Comparison of ENCODE assay signal across 8 cellular contexts in the genomic region with DNA sequence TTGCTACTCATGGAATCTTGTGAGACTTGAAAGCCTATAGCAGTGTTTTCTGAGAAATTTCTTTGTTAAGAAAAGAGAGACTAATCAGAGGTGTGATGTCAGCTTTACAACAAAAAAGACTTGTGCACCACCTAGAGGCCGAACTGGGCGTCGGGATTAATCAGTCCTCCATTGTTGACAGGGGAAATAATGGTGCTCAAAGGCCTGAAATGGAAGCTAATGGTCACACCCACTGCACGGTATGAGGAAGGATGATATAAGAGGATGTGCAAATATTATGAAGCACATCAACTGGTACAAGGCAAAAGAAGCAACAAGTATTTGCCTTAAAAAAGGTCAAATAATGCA.
DNase-seq lines count a peak whose midpoint lies in the region; ATAC-seq, FAIRE-seq and TF ChIP-seq lines count a peak whose summit lies in the region.

No MANE protein-coding gene starts in this region.

- H3K27ac ChIP-seq in K562 (ENCODE audit: extremely low read depth, low read depth, low read length) (no peak overlapping the region), stomach (no peak overlapping the region)

- H3K9ac ChIP-seq in K562 (ENCODE audit: insufficient read depth in 1 of 2, low read depth in 2 of 2, low read length in 2 of 2): no peak overlapping the region

- no peak overlapping the region for H3K27ac Mint-ChIP-seq in activated CD4-positive, alpha-beta memory T cell treated with anti-CD3 and anti-CD28 coated beads for 36 hours
- no peak overlapping the region for H3K27ac Mint-ChIP-seq in activated CD4-positive, alpha-beta memory T cell treated with anti-CD3 and anti-CD28 coated beads, Interleukin-2, amount 10 ng/mL, durations not matched to agents 7 days and 5 days

- CTCF ChIA-PET in activated CD4-positive, alpha-beta memory T cell treated with anti-CD3 and anti-CD28 coated beads for 36 hours (lab: Charles Lee): interaction anchor here (1.3 kb wide), 1 partner anchor 9 kb away, joined by 4 read pairs; no protein-coding TSS in a partner anchor
- CTCF ChIA-PET in activated CD4-positive, alpha-beta memory T cell treated with anti-CD3 and anti-CD28 coated beads, Interleukin-2, amount 10 ng/mL, durations not matched to agents 7 days and 5 days (lab: Charles Lee): interaction anchor here (2.0 kb wide), 1 partner anchor 36 kb away, joined by 5 read pairs; no protein-coding TSS in a partner anchor
- CTCF ChIA-PET in K562 (lab: Yijun Ruan, JAX; ENCODE audit: low intra/inter-chr PET ratio): interaction anchor here (0.6 to 1.6 kb wide), 3 partner anchors 9 to 1802 kb away, joined by 3 to 4 read pairs (median 3); no protein-coding TSS in a partner anchor

- TF ChIP-seq RAD21 in K562 (CRISPR knock-in tag; conservative IDR thresholded peaks at IDR 0.05 in 1 of 2, IDR thresholded peaks at IDR 0.05 in 1 of 2): peak in 1 of 2 experiments; percentile 88; a peak in 2 of 4 replicates

- BruUV-seq in K562 (replicated peaks; lab: Mats Ljungman, UMichigan): no TSS peak

- ATAC-seq in GM21619 (IDR thresholded peaks at IDR 0.05; ENCODE audit: unreplicated experiment) (peak; percentile 98), K562 (peak; percentile 95)

- no peaks in the 10 kb centered on the region for H3K4me1 Mint-ChIP-seq in activated CD4-positive, alpha-beta memory T cell treated with anti-CD3 and anti-CD28 coated beads for 36 hours (ENCODE audit: low read depth)
- no peaks in the 10 kb centered on the region for H3K4me1 Mint-ChIP-seq in activated CD4-positive, alpha-beta memory T cell treated with anti-CD3 and anti-CD28 coated beads, Interleukin-2, amount 10 ng/mL, durations not matched to agents 7 days and 5 days

- WGBS in K562 (ENCODE audit: insufficient coverage, low coverage, missing lambda C conversion rate): under 1% methylated on average over 4 of the region's 4 CpGs
- 2 to 10% (median 4%) methylated on average over 4 of the region's 4 CpGs for WGBS in stomach, 5 donors

- no peaks in the 10 kb centered on the region for H3K36me3 Mint-ChIP-seq in activated CD4-positive, alpha-beta memory T cell treated with anti-CD3 and anti-CD28 coated beads for 36 hours
- no peaks in the 10 kb centered on the region for H3K36me3 Mint-ChIP-seq in activated CD4-positive, alpha-beta memory T cell treated with anti-CD3 and anti-CD28 coated beads, Interleukin-2, amount 10 ng/mL, durations not matched to agents 7 days and 5 days (ENCODE audit: low read depth)

- H3K4me3 Mint-ChIP-seq in activated CD4-positive, alpha-beta memory T cell treated with anti-CD3 and anti-CD28 coated beads for 36 hours: no peak overlapping the region
- no peak overlapping the region for H3K4me3 Mint-ChIP-seq in activated CD4-positive, alpha-beta memory T cell treated with anti-CD3 and anti-CD28 coated beads, Interleukin-2, amount 10 ng/mL, durations not matched to agents 7 days and 5 days

- H3K4me1 ChIP-seq in K562 (replicated peaks in 1 of 2; ENCODE audit: control insufficient read depth in 2 of 2, insufficient read depth in 2 of 2, low read length in 2 of 2): no peaks in the 10 kb centered on the region
- H3K4me1 ChIP-seq in stomach: peaks cover 0 to 5% (median 0%) of the 10 kb centered on the region in 4 donors

- peak; percentile 27 for DNase-seq in activated CD4-positive, alpha-beta memory T cell treated with anti-CD3 and anti-CD28 coated beads for 36 hours
- DNase-seq in activated CD4-positive, alpha-beta memory T cell treated with anti-CD3 and anti-CD28 coated beads, Interleukin-2, amount 10 ng/mL, durations not matched to agents 7 days and 5 days: no peak
- peak; percentile 30 for DNase-seq in HS-27A (ENCODE audit: low read depth)
- peak; percentile 91 for DNase-seq in NCI-H82 (lab: John Stamatoyannopoulos, UW)
- peak; percentile 58 to 82 (median 62) for DNase-seq in K562 (ENCODE audit: extremely low read depth in 1 of 4, low spot score in 3 of 4)
- DNase-seq in iris pigment epithelial cell (ENCODE audit: low read depth): peak; percentile 81
- peak; percentile 37 for DNase-seq in stomach

- H3K9me3 ChIP-seq in K562 (replicated peaks; ENCODE audit: control insufficient read depth, insufficient read depth, low read depth, low read length) (no peaks in the 10 kb centered on the region; the same call in 1 of the 2 replicates), stomach (no peaks in the 10 kb centered on the region)

- H3K79me2 ChIP-seq in K562 (ENCODE audit: control insufficient read depth, insufficient read depth, low read length): no peaks in the 10 kb centered on the region

- H3K36me3 ChIP-seq in K562 (ENCODE audit: control insufficient read depth, insufficient read depth, low read length): no peaks in the 10 kb centered on the region
- no peaks in the 10 kb centered on the region for H3K36me3 ChIP-seq in stomach

- no peaks in the 10 kb centered on the region for H3K9me1 ChIP-seq in K562 (ENCODE audit: control insufficient read depth, insufficient read depth, low read length)

- no peaks in the 10 kb centered on the region for H3K27me3 ChIP-seq in K562 (ENCODE audit: control insufficient read depth in 2 of 2, insufficient read depth in 2 of 2, low read length in 2 of 2)
- no peaks in the 10 kb centered on the region for H3K27me3 ChIP-seq in stomach

- H3K27me3 Mint-ChIP-seq in activated CD4-positive, alpha-beta memory T cell treated with anti-CD3 and anti-CD28 coated beads for 36 hours: no peaks in the 10 kb centered on the region
- no peaks in the 10 kb centered on the region for H3K27me3 Mint-ChIP-seq in activated CD4-positive, alpha-beta memory T cell treated with anti-CD3 and anti-CD28 coated beads, Interleukin-2, amount 10 ng/mL, durations not matched to agents 7 days and 5 days

- intact Hi-C loops in activated CD4-positive, alpha-beta memory T cell treated with anti-CD3 and anti-CD28 coated beads for 36 hours (cut with micrococcal nuclease): no loop called here
- intact Hi-C loops in K562 (cut with micrococcal nuclease) (loop anchor here (5.0 to 10.0 kb wide), 3 partner anchors 150 to 1827 kb away; no protein-coding TSS in a partner anchor), stomach (cut with DNase I; ENCODE audit: low total_unique reads) (no loop called here)

- H3K4me3 ChIP-seq in K562 (no peak overlapping the region), stomach (no peak overlapping the region)

- in situ Hi-C loops in K562 (cut with MboI): no loop called here

- FAIRE-seq in K562 (lab: Jason Lieb, UNC): peak; percentile 6

- H2AFZ ChIP-seq in K562 (ENCODE audit: low read depth, low read length): no peak overlapping the region

- TF ChIP-seq CTCF in K562 (IDR thresholded peaks at IDR 0.05 in 2 of 3, conservative IDR thresholded peaks at IDR 0.05 in 1 of 3; ENCODE audit: insufficient read depth in 2 of 3, low read depth in 1 of 3, low read length in 3 of 3) (peak in 1 of 3 experiments; percentile 91; a peak in 2 of 6 replicates), stomach (IDR thresholded peaks at IDR 0.05) (peak in 1 of 7 experiments; percentile 20)

- H3K9me3 Mint-ChIP-seq in activated CD4-positive, alpha-beta memory T cell treated with anti-CD3 and anti-CD28 coated beads for 36 hours: no peaks in the 10 kb centered on the region
- H3K9me3 Mint-ChIP-seq in activated CD4-positive, alpha-beta memory T cell treated with anti-CD3 and anti-CD28 coated beads, Interleukin-2, amount 10 ng/mL, durations not matched to agents 7 days and 5 days: no peaks in the 10 kb centered on the region

- no peak for TF ChIP-seq EP300 in K562 (IDR thresholded peaks at IDR 0.05; ENCODE audit: low read length)
- TF ChIP-seq EP300 in stomach (IDR thresholded peaks at IDR 0.05): no peak

- POLR2A ChIA-PET in activated CD4-positive, alpha-beta memory T cell treated with anti-CD3 and anti-CD28 coated beads for 36 hours (lab: Charles Lee): no interaction called here
- POLR2A ChIA-PET in activated CD4-positive, alpha-beta memory T cell treated with anti-CD3 and anti-CD28 coated beads, Interleukin-2, amount 10 ng/mL, durations not matched to agents 7 days and 5 days (lab: Charles Lee): no interaction called here
- POLR2A ChIA-PET in K562 (lab: Yijun Ruan, JAX): no interaction called here

- no peak overlapping the region for H3K4me2 ChIP-seq in K562 (ENCODE audit: insufficient read depth, low read length)

- H4K20me1 ChIP-seq in K562 (replicated peaks; ENCODE audit: control insufficient read depth, insufficient read depth, low read length): no peaks in the 10 kb centered on the region

- TF ChIP-seq POLR2A in K562 (conservative IDR thresholded peaks at IDR 0.05) (no peak), stomach (IDR thresholded peaks at IDR 0.05) (no peak)

TF ChIP-seq in K562, 482 proteins besides CTCF, POLR2A, EP300 and RAD21 (continues in another document):
- TF ChIP-seq CREB1 (IDR thresholded peaks at IDR 0.05): no peak; the same call in 1 of the 2 replicates
- peak; percentile 56; the same call in 1 of the 2 replicates for TF ChIP-seq CREB1 (CRISPR knock-in tag; IDR thresholded peaks at IDR 0.05)
- no peak for TF ChIP-seq POLR2AphosphoS5 (IDR thresholded peaks at IDR 0.05; ENCODE audit: control insufficient read depth, insufficient read depth, low read depth, low read length)
- no peak for TF ChIP-seq SRSF3 (IDR thresholded peaks at IDR 0.05; ENCODE audit: insufficient read depth, low read length)
- TF ChIP-seq, protein P1, sequence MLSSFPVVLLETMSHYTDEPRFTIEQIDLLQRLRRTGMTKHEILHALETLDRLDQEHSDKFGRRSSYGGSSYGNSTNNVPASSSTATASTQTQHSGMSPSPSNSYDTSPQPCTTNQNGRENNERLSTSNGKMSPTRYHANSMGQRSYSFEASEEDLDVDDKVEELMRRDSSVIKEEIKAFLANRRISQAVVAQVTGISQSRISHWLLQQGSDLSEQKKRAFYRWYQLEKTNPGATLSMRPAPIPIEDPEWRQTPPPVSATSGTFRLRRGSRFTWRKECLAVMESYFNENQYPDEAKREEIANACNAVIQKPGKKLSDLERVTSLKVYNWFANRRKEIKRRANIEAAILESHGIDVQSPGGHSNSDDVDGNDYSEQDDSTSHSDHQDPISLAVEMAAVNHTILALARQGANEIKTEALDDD (IDR thresholded peaks at IDR 0.05): 0 out of 2 replicates have a peak, but pooled peaks have one; percentile 23
- TF ChIP-seq, protein P2, sequence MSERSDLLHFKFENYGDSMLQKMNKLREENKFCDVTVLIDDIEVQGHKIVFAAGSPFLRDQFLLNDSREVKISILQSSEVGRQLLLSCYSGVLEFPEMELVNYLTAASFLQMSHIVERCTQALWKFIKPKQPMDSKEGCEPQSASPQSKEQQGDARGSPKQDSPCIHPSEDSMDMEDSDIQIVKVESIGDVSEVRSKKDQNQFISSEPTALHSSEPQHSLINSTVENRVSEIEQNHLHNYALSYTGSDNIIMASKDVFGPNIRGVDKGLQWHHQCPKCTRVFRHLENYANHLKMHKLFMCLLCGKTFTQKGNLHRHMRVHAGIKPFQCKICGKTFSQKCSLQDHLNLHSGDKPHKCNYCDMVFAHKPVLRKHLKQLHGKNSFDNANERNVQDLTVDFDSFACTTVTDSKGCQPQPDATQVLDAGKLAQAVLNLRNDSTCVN (CRISPR knock-in tag; IDR thresholded peaks at IDR 0.05): no peak
- TF ChIP-seq CXXC5 (CRISPR knock-in tag; IDR thresholded peaks at IDR 0.05): no peak
